In the genomic region with DNA sequence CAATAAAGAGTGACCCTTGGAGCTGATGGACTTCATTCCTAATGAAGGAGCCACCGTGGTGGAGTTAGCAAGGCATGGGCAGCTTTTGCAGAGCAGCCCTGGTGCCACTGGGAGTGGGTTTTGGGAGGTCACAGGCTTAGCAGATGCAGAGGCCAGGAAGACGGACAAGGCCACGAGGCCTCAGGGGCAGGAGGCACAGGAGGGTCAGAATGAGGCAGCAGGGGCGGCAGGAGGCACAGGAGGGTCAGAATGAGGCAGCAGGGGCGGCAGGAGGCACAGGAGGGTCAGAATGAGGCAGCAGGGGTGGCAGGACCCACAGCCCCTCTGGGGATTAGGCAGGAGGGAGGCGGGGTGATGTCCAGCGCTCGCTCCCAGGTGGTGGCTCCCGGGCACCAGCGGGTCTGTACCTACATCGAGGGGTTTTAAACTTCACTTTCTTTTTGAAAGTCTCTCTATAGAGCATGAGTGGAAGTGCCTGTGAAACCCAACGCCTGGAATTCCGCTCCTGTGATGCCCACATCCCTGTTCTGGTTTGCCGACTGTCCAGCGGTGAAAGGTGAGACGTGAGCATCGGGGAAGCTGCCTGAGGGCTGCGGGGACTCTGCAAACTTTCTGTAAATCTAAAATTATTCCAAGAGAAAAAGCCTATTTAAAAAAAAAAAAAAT, we compare ENCODE assay signal across 24 cellular contexts.
DNase-seq lines count a peak whose midpoint lies in the region; ATAC-seq, FAIRE-seq and TF ChIP-seq lines count a peak whose summit lies in the region.
"Had no signal": no experiment of that assay in that cellular context is flagged by ENCODE, and none has a peak within 500 bp of the region (broad histone marks: within the 10 kb centered on the region; RNA-seq: fewer than 3 reads in every experiment).

No MANE protein-coding gene starts in this region.

- CTCF ChIA-PET in activated B cell treated with CpG ODN at 0.5 μM for 24 hours (lab: Charles Lee): interaction anchor here (1.5 kb wide), 1 partner anchor 12 kb away, joined by 3 read pairs; no protein-coding TSS in a partner anchor

- intact Hi-C loops in activated B cell treated with CpG ODN at 0.5 μM for 24 hours (cut with micrococcal nuclease): loop anchor here (10.0 kb wide), 1 partner anchor 419 kb away; no protein-coding TSS in a partner anchor
- intact Hi-C loops in stomach (cut with DNase I; ENCODE audit: low total_unique reads): loop anchor here (10.0 kb wide), 1 partner anchor 731 kb away; no protein-coding TSS in a partner anchor

- H3K27ac ChIP-seq in stomach: no peak overlapping the region
- H3K27ac ChIP-seq: ascending aorta, pancreas, upper lobe of left lung had no signal

- DNase-seq in activated naive CD8-positive, alpha-beta T cell treated with anti-CD3 and anti-CD28 coated beads, Interleukin-2, amount 10 ng/mL, durations not matched to agents 7 days and 5 days: peak; percentile 19
- no peak for DNase-seq in activated naive CD8-positive, alpha-beta T cell treated with anti-CD3 and anti-CD28 coated beads, Interleukin-2, amount 50 U/mL, for 24 hours
- DNase-seq in activated B cell treated with CpG ODN at 0.5 μM for 24 hours (peak; percentile 4), left kidney (ENCODE audit: low read depth, low spot score) (peak; percentile 23), stomach (peak; percentile 13), GM19239 (ENCODE audit: insufficient read length, low spot score) (no peak), COLO668 (lab: John Stamatoyannopoulos, UW; ENCODE audit: unreplicated experiment) (no peak), NCI-H128 (lab: John Stamatoyannopoulos, UW; ENCODE audit: unreplicated experiment) (no peak)
- DNase-seq: activated CD4-positive, alpha-beta T cell treated with anti-CD3 and anti-CD28 coated beads for 48 hours; central memory CD4-positive, alpha-beta T cell; COR-L47; DMS79 treated with DMSO at 0.1 percent for 48 hours; KG1; naive thymus-derived CD4-positive, alpha-beta T cell had no signal

- no peak overlapping the region for H3K27ac Mint-ChIP-seq in activated naive CD8-positive, alpha-beta T cell treated with anti-CD3 and anti-CD28 coated beads, Interleukin-2, amount 10 ng/mL, durations not matched to agents 7 days and 5 days
- no peak overlapping the region for H3K27ac Mint-ChIP-seq in activated naive CD8-positive, alpha-beta T cell treated with anti-CD3 and anti-CD28 coated beads, Interleukin-2, amount 50 U/mL, for 24 hours
- no peak overlapping the region for H3K27ac Mint-ChIP-seq in activated B cell treated with CpG ODN at 0.5 μM for 24 hours
- H3K27ac Mint-ChIP-seq: activated naive CD4-positive, alpha-beta T cell treated with anti-CD3 and anti-CD28 coated beads, Interleukin-2, amount 50 U/mL, for 24 hours; activated T-helper 1 cell treated with anti-CD3 and anti-CD28 coated beads, Interleukin-12 subunit alpha, Interleukin-12 subunit beta, Interleukin-2, Interleukin-4 antibody, amounts not matched to agents 30 ng/mL and 10 ng/mL and 1 ng/mL, durations not matched to agents 14 hours and 24 hours and 36 hours; B cell; naive thymus-derived CD4-positive, alpha-beta T cell; T-helper 1 cell treated with Interleukin-12 subunit alpha and Interleukin-12 subunit beta and Interleukin-4 antibody, amounts not matched to agents 30 μg/mL and 1 μg/mL, for 36 hours had no signal

- no peaks in the 10 kb centered on the region for H3K36me3 Mint-ChIP-seq in activated naive CD8-positive, alpha-beta T cell treated with anti-CD3 and anti-CD28 coated beads, Interleukin-2, amount 10 ng/mL, durations not matched to agents 7 days and 5 days
- H3K36me3 Mint-ChIP-seq in activated naive CD8-positive, alpha-beta T cell treated with anti-CD3 and anti-CD28 coated beads, Interleukin-2, amount 50 U/mL, for 24 hours (ENCODE audit: low read depth): no peaks in the 10 kb centered on the region
- no peaks in the 10 kb centered on the region for H3K36me3 Mint-ChIP-seq in activated B cell treated with CpG ODN at 0.5 μM for 24 hours (ENCODE audit: low read depth)
- H3K36me3 Mint-ChIP-seq: activated naive CD4-positive, alpha-beta T cell treated with anti-CD3 and anti-CD28 coated beads, Interleukin-2, amount 50 U/mL, for 24 hours; naive thymus-derived CD4-positive, alpha-beta T cell had no signal

- H3K4me3 Mint-ChIP-seq in activated naive CD8-positive, alpha-beta T cell treated with anti-CD3 and anti-CD28 coated beads, Interleukin-2, amount 10 ng/mL, durations not matched to agents 7 days and 5 days: no peak overlapping the region
- no peak overlapping the region for H3K4me3 Mint-ChIP-seq in activated naive CD8-positive, alpha-beta T cell treated with anti-CD3 and anti-CD28 coated beads, Interleukin-2, amount 50 U/mL, for 24 hours
- no peak overlapping the region for H3K4me3 Mint-ChIP-seq in activated B cell treated with CpG ODN at 0.5 μM for 24 hours
- H3K4me3 Mint-ChIP-seq: activated naive CD4-positive, alpha-beta T cell treated with anti-CD3 and anti-CD28 coated beads, Interleukin-2, amount 50 U/mL, for 24 hours; activated T-helper 1 cell treated with anti-CD3 and anti-CD28 coated beads, Interleukin-12 subunit alpha, Interleukin-12 subunit beta, Interleukin-2, Interleukin-4 antibody, amounts not matched to agents 30 ng/mL and 10 ng/mL and 1 ng/mL, durations not matched to agents 14 hours and 24 hours and 36 hours; B cell; naive thymus-derived CD4-positive, alpha-beta T cell; T-helper 1 cell treated with Interleukin-12 subunit alpha and Interleukin-12 subunit beta and Interleukin-4 antibody, amounts not matched to agents 30 μg/mL and 1 μg/mL, for 36 hours had no signal

- no peak overlapping the region for H3K4me3 ChIP-seq in stomach
- H3K4me3 ChIP-seq: ascending aorta, pancreas, upper lobe of left lung had no signal

- no peaks in the 10 kb centered on the region for H3K9me3 Mint-ChIP-seq in activated naive CD8-positive, alpha-beta T cell treated with anti-CD3 and anti-CD28 coated beads, Interleukin-2, amount 10 ng/mL, durations not matched to agents 7 days and 5 days
- no peaks in the 10 kb centered on the region for H3K9me3 Mint-ChIP-seq in activated naive CD8-positive, alpha-beta T cell treated with anti-CD3 and anti-CD28 coated beads, Interleukin-2, amount 50 U/mL, for 24 hours
- no peaks in the 10 kb centered on the region for H3K9me3 Mint-ChIP-seq in activated B cell treated with CpG ODN at 0.5 μM for 24 hours
- H3K9me3 Mint-ChIP-seq: activated naive CD4-positive, alpha-beta T cell treated with anti-CD3 and anti-CD28 coated beads, Interleukin-2, amount 50 U/mL, for 24 hours; activated T-helper 1 cell treated with anti-CD3 and anti-CD28 coated beads, Interleukin-12 subunit alpha, Interleukin-12 subunit beta, Interleukin-2, Interleukin-4 antibody, amounts not matched to agents 30 ng/mL and 10 ng/mL and 1 ng/mL, durations not matched to agents 14 hours and 24 hours and 36 hours; naive thymus-derived CD4-positive, alpha-beta T cell; T-helper 1 cell treated with Interleukin-12 subunit alpha and Interleukin-12 subunit beta and Interleukin-4 antibody, amounts not matched to agents 30 μg/mL and 1 μg/mL, for 36 hours had no signal

- TF ChIP-seq POLR2A in stomach (IDR thresholded peaks at IDR 0.05): no peak

- H3K36me3 ChIP-seq in stomach: no peaks in the 10 kb centered on the region
- H3K36me3 ChIP-seq: ascending aorta, pancreas, upper lobe of left lung had no signal

- POLR2A ChIA-PET in activated naive CD8-positive, alpha-beta T cell treated with anti-CD3 and anti-CD28 coated beads, Interleukin-2, amount 10 ng/mL, durations not matched to agents 7 days and 5 days (lab: Charles Lee): no interaction called here
- POLR2A ChIA-PET in activated B cell treated with CpG ODN at 0.5 μM for 24 hours (lab: Charles Lee): no interaction called here

- peaks cover 3% of the 10 kb centered on the region for H3K27me3 Mint-ChIP-seq in activated naive CD8-positive, alpha-beta T cell treated with anti-CD3 and anti-CD28 coated beads, Interleukin-2, amount 10 ng/mL, durations not matched to agents 7 days and 5 days
- peaks cover 22% of the 10 kb centered on the region for H3K27me3 Mint-ChIP-seq in activated naive CD8-positive, alpha-beta T cell treated with anti-CD3 and anti-CD28 coated beads, Interleukin-2, amount 50 U/mL, for 24 hours
- peaks cover 19% of the 10 kb centered on the region for H3K27me3 Mint-ChIP-seq in activated B cell treated with CpG ODN at 0.5 μM for 24 hours

- TF ChIP-seq EP300 in stomach (IDR thresholded peaks at IDR 0.05): no peak

- 74 to 81% (median 81%) methylated on average over 18 of the region's 18 CpGs for WGBS in stomach, 5 donors

- H3K27me3 ChIP-seq in stomach: peaks cover 0 to 84% (median 32%) of the 10 kb centered on the region in 3 donors
- H3K27me3 ChIP-seq: ascending aorta had no signal

- H3K4me1 Mint-ChIP-seq in activated naive CD8-positive, alpha-beta T cell treated with anti-CD3 and anti-CD28 coated beads, Interleukin-2, amount 10 ng/mL, durations not matched to agents 7 days and 5 days: no peaks in the 10 kb centered on the region
- no peaks in the 10 kb centered on the region for H3K4me1 Mint-ChIP-seq in activated naive CD8-positive, alpha-beta T cell treated with anti-CD3 and anti-CD28 coated beads, Interleukin-2, amount 50 U/mL, for 24 hours
- no peaks in the 10 kb centered on the region for H3K4me1 Mint-ChIP-seq in activated B cell treated with CpG ODN at 0.5 μM for 24 hours
- H3K4me1 Mint-ChIP-seq: activated naive CD4-positive, alpha-beta T cell treated with anti-CD3 and anti-CD28 coated beads, Interleukin-2, amount 50 U/mL, for 24 hours; B cell had no signal

- no peak for ATAC-seq in activated naive CD8-positive, alpha-beta T cell treated with anti-CD3 and anti-CD28 coated beads, Interleukin-2, amount 10 ng/mL, durations not matched to agents 7 days and 5 days (ENCODE audit: low read depth)
- ATAC-seq in activated naive CD8-positive, alpha-beta T cell treated with anti-CD3 and anti-CD28 coated beads, Interleukin-2, amount 50 U/mL, for 24 hours: no peak
- no peak for ATAC-seq in activated B cell treated with CpG ODN at 0.5 μM for 24 hours (ENCODE audit: low read depth)

- no peak for TF ChIP-seq CTCF in activated B cell treated with CpG ODN at 0.5 μM for 24 hours (IDR thresholded peaks at IDR 0.05)
- TF ChIP-seq CTCF in stomach (IDR thresholded peaks at IDR 0.05): no peak

- FAIRE-seq in GM19239 (lab: Jason Lieb, UNC): no peak
- FAIRE-seq: A204.1, H54, HTR-8/SVneo, pancreas had no signal

- peaks cover 0 to 8% (median 3%) of the 10 kb centered on the region in 4 donors for H3K4me1 ChIP-seq in stomach
- H3K4me1 ChIP-seq: ascending aorta, pancreas had no signal

- H3K9me3 ChIP-seq in stomach: no peaks in the 10 kb centered on the region
- H3K9me3 ChIP-seq: ascending aorta, pancreas, upper lobe of left lung had no signal

Comparison
In these comparisons a context has a peak if more than half of its experiments do, and no peak if none do; other contexts are left out.
1. DNase-seq: peak in activated naive CD8-positive, alpha-beta T cell treated with anti-CD3 and anti-CD28 coated beads, Interleukin-2, amount 10 ng/mL, durations not matched to agents 7 days and 5 days (single experiment), activated B cell treated with CpG ODN at 0.5 μM for 24 hours (single experiment), left kidney (single experiment) and stomach (single experiment); none in activated naive CD8-positive, alpha-beta T cell treated with anti-CD3 and anti-CD28 coated beads, Interleukin-2, amount 50 U/mL, for 24 hours (single experiment), GM19239 (single experiment), COLO668 (single experiment) and NCI-H128 (single experiment).